In genomic region chr3:47799733-47800132, GRCh38 we compare ENCODE assay signal across 11 cellular contexts. TPM values are rescaled to one million over a fixed set of nuclear protein-coding genes. Genes with fewer than 3 reads are reported as not detected.
DNase-seq lines count a peak whose midpoint lies in the region; ATAC-seq and TF ChIP-seq lines count a peak whose summit lies in the region.
"Had no signal": no experiment of that assay in that cellular context is flagged by ENCODE, and none has a peak within 500 bp of the region (broad histone marks: within the 10 kb centered on the region; RNA-seq: fewer than 3 reads in every experiment).

No MANE protein-coding gene starts in this region.

- intact Hi-C loops in Caco-2 (cut with micrococcal nuclease; ENCODE audit: unreplicated experiment) (no loop called here), right lobe of liver (cut with DNase I) (loop anchor here in 1 of 2 donors (10.0 kb wide), 1 partner anchor 275 kb away; no protein-coding TSS in a partner anchor)
- intact Hi-C loops in activated CD4-positive, alpha-beta memory T cell treated with anti-CD3 and anti-CD28 coated beads for 36 hours (cut with micrococcal nuclease): loop anchor here (5.0 kb wide), 1 partner anchor 287 kb away; the partner anchor contains the start of gene ELP6

- H3K4me1 ChIP-seq in Caco-2: peaks cover 10% of the 10 kb centered on the region
- H3K4me1 ChIP-seq in right lobe of liver: peaks cover 0 to 8% (median 4%) of the 10 kb centered on the region in 4 donors

- TF ChIP-seq POLR2A in right lobe of liver (IDR thresholded peaks at IDR 0.05): no peak

- WGBS in right lobe of liver (ENCODE audit: insufficient coverage, low coverage, low lambda C conversion rate, missing lambda C conversion rate): 80% methylated on average over 3 of the region's 4 CpGs

- POLR2A ChIA-PET in Caco-2 (lab: Charles Lee): interaction anchor here (0.6 kb wide), 1 partner anchor 31 kb away, joined by 3 read pairs; no protein-coding TSS in a partner anchor
- POLR2A ChIA-PET in activated CD4-positive, alpha-beta memory T cell treated with anti-CD3 and anti-CD28 coated beads for 36 hours (lab: Charles Lee): no interaction called here

- DNase-seq in Caco-2 (no peak), H7 (peak; percentile 56), WERI-Rb-1 (no peak), right lobe of liver (peak in 1 of 3 donors; percentile 23), NCI-H226 (no peak)
- DNase-seq in activated CD4-positive, alpha-beta memory T cell treated with anti-CD3 and anti-CD28 coated beads for 36 hours: no peak
- DNase-seq: NCI-H2171 treated with DMSO at 0.1 percent for 48 hours had no signal

- BruUV-seq in Caco-2 (replicated peaks; lab: Mats Ljungman, UMichigan): no TSS peak

- no peak overlapping the region for H3K4me3 ChIP-seq in Caco-2 (ENCODE audit: low read depth, low read length)
- H3K4me3 ChIP-seq in H7 (ENCODE audit: insufficient read depth, low read depth, low read length): no peak overlapping the region
- H3K4me3 ChIP-seq in WERI-Rb-1 (ENCODE audit: low read depth, low read length): no peak overlapping the region
- H3K4me3 ChIP-seq in right lobe of liver: no peak overlapping the region

- H3K4me3 Mint-ChIP-seq in Caco-2 (ENCODE audit: unreplicated experiment): no peak overlapping the region
- H3K4me3 Mint-ChIP-seq in activated CD4-positive, alpha-beta memory T cell treated with anti-CD3 and anti-CD28 coated beads for 36 hours: no peak overlapping the region
- H3K4me3 Mint-ChIP-seq: memory B cell; T-helper 1 cell treated with Interleukin-12 subunit alpha and Interleukin-12 subunit beta and Interleukin-4 antibody, amounts not matched to agents 30 μg/mL and 1 μg/mL, for 36 hours had no signal

- CTCF ChIA-PET in Caco-2 (lab: Charles Lee): no interaction called here
- CTCF ChIA-PET in activated CD4-positive, alpha-beta memory T cell treated with anti-CD3 and anti-CD28 coated beads for 36 hours (lab: Charles Lee): interaction anchor here (1.1 kb wide), 1 partner anchor 277 kb away, joined by 3 read pairs; no protein-coding TSS in a partner anchor

- no peaks in the 10 kb centered on the region for H3K27me3 ChIP-seq in Caco-2 (replicated peaks; ENCODE audit: control insufficient read depth, insufficient read depth, low read length)
- no peaks in the 10 kb centered on the region for H3K27me3 ChIP-seq in H7 (ENCODE audit: control insufficient read depth, insufficient read depth, low read length)
- no peaks in the 10 kb centered on the region for H3K27me3 ChIP-seq in WERI-Rb-1 (ENCODE audit: insufficient read depth, low read depth, severe bottlenecking)
- no peaks in the 10 kb centered on the region for H3K27me3 ChIP-seq in right lobe of liver

- H3K9me3 ChIP-seq in Caco-2: no peaks in the 10 kb centered on the region
- no peaks in the 10 kb centered on the region for H3K9me3 ChIP-seq in WERI-Rb-1 (ENCODE audit: severe bottlenecking)
- H3K9me3 ChIP-seq in right lobe of liver: no peaks in the 10 kb centered on the region

- no peaks in the 10 kb centered on the region for H3K9me3 Mint-ChIP-seq in Caco-2 (ENCODE audit: unreplicated experiment)
- no peaks in the 10 kb centered on the region for H3K9me3 Mint-ChIP-seq in activated CD4-positive, alpha-beta memory T cell treated with anti-CD3 and anti-CD28 coated beads for 36 hours
- H3K9me3 Mint-ChIP-seq: memory B cell; T-helper 1 cell treated with Interleukin-12 subunit alpha and Interleukin-12 subunit beta and Interleukin-4 antibody, amounts not matched to agents 30 μg/mL and 1 μg/mL, for 36 hours had no signal

- ATAC-seq in right lobe of liver: no peak
- no peak for ATAC-seq in HG02798 (IDR thresholded peaks at IDR 0.05; ENCODE audit: poor library complexity, unreplicated experiment)
- no peak for ATAC-seq in HG03469 (IDR thresholded peaks at IDR 0.05; ENCODE audit: unreplicated experiment)

- no peaks in the 10 kb centered on the region for H3K36me3 ChIP-seq in Caco-2 (ENCODE audit: control insufficient read depth, insufficient read depth, low read length)
- no peaks in the 10 kb centered on the region for H3K36me3 ChIP-seq in H7 (replicated peaks; ENCODE audit: control insufficient read depth, insufficient read depth, low read length)
- peaks cover 6% of the 10 kb centered on the region for H3K36me3 ChIP-seq in WERI-Rb-1
- H3K36me3 ChIP-seq in right lobe of liver: no peaks in the 10 kb centered on the region

- H3K27ac ChIP-seq in WERI-Rb-1: no peak overlapping the region
- H3K27ac ChIP-seq in right lobe of liver: no peak overlapping the region

- no peak overlapping the region for H3K27ac Mint-ChIP-seq in Caco-2 (ENCODE audit: unreplicated experiment)
- no peak overlapping the region for H3K27ac Mint-ChIP-seq in activated CD4-positive, alpha-beta memory T cell treated with anti-CD3 and anti-CD28 coated beads for 36 hours
- H3K27ac Mint-ChIP-seq: memory B cell; T-helper 1 cell treated with Interleukin-12 subunit alpha and Interleukin-12 subunit beta and Interleukin-4 antibody, amounts not matched to agents 30 μg/mL and 1 μg/mL, for 36 hours had no signal

- H3K36me3 Mint-ChIP-seq in Caco-2 (ENCODE audit: insufficient read depth, unreplicated experiment): peaks cover 5% of the 10 kb centered on the region
- H3K36me3 Mint-ChIP-seq in activated CD4-positive, alpha-beta memory T cell treated with anti-CD3 and anti-CD28 coated beads for 36 hours: no peaks in the 10 kb centered on the region
- H3K36me3 Mint-ChIP-seq: memory B cell had no signal

- H3K27me3 Mint-ChIP-seq in Caco-2 (ENCODE audit: insufficient read depth, unreplicated experiment): no peaks in the 10 kb centered on the region
- no peaks in the 10 kb centered on the region for H3K27me3 Mint-ChIP-seq in activated CD4-positive, alpha-beta memory T cell treated with anti-CD3 and anti-CD28 coated beads for 36 hours
- H3K27me3 Mint-ChIP-seq: memory B cell had no signal

- TF ChIP-seq CTCF in Caco-2 (IDR thresholded peaks at IDR 0.05; ENCODE audit: insufficient read depth in 1 of 2, low read depth in 1 of 2, low read length in 1 of 2, severe bottlenecking in 1 of 2, unreplicated experiment in 1 of 2): peak; percentile 9 to 14
- TF ChIP-seq CTCF in WERI-Rb-1 (IDR thresholded peaks at IDR 0.05; ENCODE audit: low read depth, low read length): peak; percentile 44
- peak; percentile 9 to 41 (median 31) for TF ChIP-seq CTCF in right lobe of liver (IDR thresholded peaks at IDR 0.05)

- H3K4me1 Mint-ChIP-seq in Caco-2 (ENCODE audit: low read depth, unreplicated experiment): peaks cover 6% of the 10 kb centered on the region
- peaks cover 20% of the 10 kb centered on the region for H3K4me1 Mint-ChIP-seq in activated CD4-positive, alpha-beta memory T cell treated with anti-CD3 and anti-CD28 coated beads for 36 hours (ENCODE audit: low read depth)

RNA-seq across cellular contexts. Expression of gene DHX30, which starts 3.2 kb away (rescaled TPM):
- total RNA-seq in Caco-2 (2022): 71.8 and 75.7 TPM in 2 replicates
- 132 and 134 TPM in 2 replicates for total RNA-seq in H7 (2014; rRNA removed; shearing (Covaris generic))
- 10 to 100 TPM; 20.1 to 40.9 (median 28.7) TPM for total RNA-seq in right lobe of liver
- total RNA-seq in activated CD4-positive, alpha-beta memory T cell treated with anti-CD3 and anti-CD28 coated beads for 36 hours: 10 to 100 TPM; 76.7 to 77.5 TPM

RNA-seq across cellular contexts. Expression of gene SMARCC1, which starts 18.0 kb away (rescaled TPM):
- total RNA-seq in Caco-2 (2022) (128 and 139 TPM in 2 replicates), right lobe of liver (10 to 100 TPM; 15.6 to 32.0 (median 24.1) TPM)
- total RNA-seq in H7 (2014; rRNA removed; shearing (Covaris generic)): 81.0 and 111 TPM in 2 replicates
- 10 to 100 TPM; 87.2 to 90.3 TPM for total RNA-seq in activated CD4-positive, alpha-beta memory T cell treated with anti-CD3 and anti-CD28 coated beads for 36 hours
